8 cellular contexts compared by ENCODE assay signal in the genomic region with DNA sequence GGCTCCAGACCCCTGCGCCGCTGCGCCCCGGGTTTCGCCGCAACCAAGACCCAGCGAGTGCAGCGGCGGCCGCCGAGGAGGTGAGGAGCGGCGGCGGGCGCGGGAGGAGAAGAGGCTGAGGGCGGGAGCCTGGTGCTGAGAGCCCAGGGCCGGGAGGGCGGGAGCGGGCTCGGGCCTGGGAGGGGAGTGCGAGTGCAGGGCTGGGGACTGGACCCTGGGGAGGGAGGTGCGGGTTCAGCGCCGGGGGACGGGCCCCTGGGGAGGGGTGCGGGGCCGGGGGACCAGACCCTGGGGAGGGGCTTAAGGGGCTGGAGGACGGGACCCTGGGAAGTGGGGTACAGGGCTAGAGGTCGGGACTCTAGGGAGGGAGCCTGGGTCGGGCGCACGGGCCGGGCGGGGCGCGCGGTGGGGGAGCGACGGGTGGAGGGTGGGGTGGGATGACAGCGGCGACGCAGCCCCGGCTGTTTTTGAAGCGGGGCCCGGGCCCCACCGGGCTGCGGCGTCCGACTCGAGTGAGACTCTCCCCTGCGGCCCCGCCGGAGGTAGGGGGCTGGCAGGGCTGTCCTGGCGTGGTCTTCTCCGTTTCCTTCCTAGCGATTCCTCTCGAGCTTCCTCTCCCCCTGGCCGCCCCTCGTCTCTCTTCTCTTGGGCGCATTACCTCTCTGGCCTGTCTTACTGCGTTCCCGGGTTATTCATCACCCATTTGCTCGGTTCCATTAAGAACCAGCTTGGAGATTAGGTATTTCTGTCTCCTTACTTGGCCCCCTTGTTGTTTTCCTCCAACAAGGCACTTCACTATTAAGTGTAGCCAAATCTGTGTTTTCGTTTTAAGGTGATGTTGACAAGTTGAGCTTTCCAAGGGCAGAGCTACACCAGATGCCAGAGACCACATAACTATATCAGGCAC. TPM values are rescaled to one million over a fixed set of nuclear protein-coding genes. Genes with fewer than 3 reads are reported as not detected.
DNase-seq lines count a peak whose midpoint lies in the region; ATAC-seq and TF ChIP-seq lines count a peak whose summit lies in the region.

No MANE protein-coding gene starts in this region.

- CTCF ChIA-PET in Caco-2 (lab: Charles Lee) = interaction anchor here (1.0 to 1.3 kb wide), 3 partner anchors 28 to 479 kb away, joined by 3 read pairs; no protein-coding TSS in a partner anchor

- H3K4me1 Mint-ChIP-seq in Caco-2 (ENCODE audit: low read depth, unreplicated experiment) (peaks cover 41% of the 10 kb centered on the region), IgD-negative memory B cell (peaks cover 15 to 33% (median 26%) of the 10 kb centered on the region in 3 donors), neural crest cell (peaks cover 49% of the 10 kb centered on the region)

- H3K4me3 Mint-ChIP-seq in Caco-2 (ENCODE audit: unreplicated experiment) = peak overlapping the region; percentile 100
- peak overlapping the region; percentile 94 to 98 (median 98) for H3K4me3 Mint-ChIP-seq in IgD-negative memory B cell
- peak overlapping the region; percentile 98 for H3K4me3 Mint-ChIP-seq in neural crest cell

- H3K27ac Mint-ChIP-seq in Caco-2 (ENCODE audit: unreplicated experiment) (peak overlapping the region; percentile 97), IgD-negative memory B cell (peak overlapping the region; percentile 93 to 96 (median 96)), neural crest cell (ENCODE audit: unreplicated experiment) (peak overlapping the region; percentile 98)

- POLR2A ChIA-PET in Caco-2 (lab: Charles Lee) = interaction anchor here (0.6 to 1.9 kb wide), 10 partner anchors 9 to 278 kb away, joined by 3 to 20 read pairs (median 3); a partner anchor contains a TSS

- ATAC-seq in GM21515 (IDR thresholded peaks at IDR 0.05; ENCODE audit: unreplicated experiment) = peak; percentile 23
- ATAC-seq in aorta (ENCODE audit: low FRiP score) = peak; percentile 40

- H3K27me3 Mint-ChIP-seq in Caco-2 (ENCODE audit: insufficient read depth, unreplicated experiment) = no peaks in the 10 kb centered on the region
- H3K27me3 Mint-ChIP-seq in IgD-negative memory B cell = no peaks in the 10 kb centered on the region
- H3K27me3 Mint-ChIP-seq in neural crest cell (ENCODE audit: low read depth) = no peaks in the 10 kb centered on the region

- 0 to 1% methylated on average over 46 to 65 of the region's 65 CpGs for WGBS in aorta, 2 donors

- no TSS peak for BruUV-seq in Caco-2 (replicated peaks; lab: Mats Ljungman, UMichigan)

- H3K4me1 ChIP-seq in Caco-2 (peaks cover 44% of the 10 kb centered on the region), aorta (ENCODE audit: control insufficient read depth in 1 of 2, insufficient read depth in 2 of 2, low read length in 2 of 2) (peaks cover 0 to 2% of the 10 kb centered on the region in 2 donors)

- H3K36me3 ChIP-seq in Caco-2 (ENCODE audit: control insufficient read depth, insufficient read depth, low read length) (peaks cover 2% of the 10 kb centered on the region; the same call in 1 of the 2 replicates), aorta (ENCODE audit: control insufficient read depth in 1 of 2, insufficient read depth in 2 of 2, low read length in 1 of 2) (peaks cover 0 to 2% of the 10 kb centered on the region in 2 donors)

- H3K4me3 ChIP-seq in Caco-2 (ENCODE audit: low read depth, low read length) = peak overlapping the region; percentile 65
- H3K4me3 ChIP-seq in aorta (ENCODE audit: low read length in 2 of 2) = peak overlapping the region; percentile 93 to 99

- no peaks in the 10 kb centered on the region for H3K9me3 ChIP-seq in Caco-2
- no peaks in the 10 kb centered on the region for H3K9me3 ChIP-seq in aorta (ENCODE audit: control insufficient read depth, low read length)

- H3K27me3 ChIP-seq in Caco-2 (replicated peaks; ENCODE audit: control insufficient read depth, insufficient read depth, low read length) (no peaks in the 10 kb centered on the region), aorta (ENCODE audit: control insufficient read depth in 1 of 2, insufficient read depth in 2 of 2, low read length in 1 of 2) (no peaks in the 10 kb centered on the region)

- no peaks in the 10 kb centered on the region for H3K9me3 Mint-ChIP-seq in Caco-2 (ENCODE audit: unreplicated experiment)
- H3K9me3 Mint-ChIP-seq in IgD-negative memory B cell = no peaks in the 10 kb centered on the region
- H3K9me3 Mint-ChIP-seq in neural crest cell = no peaks in the 10 kb centered on the region

- H3K36me3 Mint-ChIP-seq in Caco-2 (ENCODE audit: insufficient read depth, unreplicated experiment) = peaks cover 67% of the 10 kb centered on the region
- no peaks in the 10 kb centered on the region for H3K36me3 Mint-ChIP-seq in IgD-negative memory B cell
- H3K36me3 Mint-ChIP-seq in neural crest cell (ENCODE audit: low read depth) = peaks cover 2% of the 10 kb centered on the region

- DNase-seq in Caco-2 = peak in 1 of 2 experiments; percentile 37
- DNase-seq in activated T-cell treated with anti-CD3 and anti-CD28 coated beads, Interleukin-2, amount 50 U/mL, for 48 hours = peak; percentile 53 to 65
- peak; percentile 27 for DNase-seq in fibroblast of peridontal ligament (ENCODE audit: extremely low read depth)
- DNase-seq in neural crest cell (ENCODE audit: low read depth, low spot score) = peak; percentile 3
- DNase-seq in aorta = peak; percentile 55 to 83
- DNase-seq in SKM-1 (lab: John Stamatoyannopoulos, UW; ENCODE audit: unreplicated experiment) = no peak

- intact Hi-C loops in Caco-2 (cut with micrococcal nuclease; ENCODE audit: unreplicated experiment) (loop anchor here (5.0 kb wide), 1 partner anchor 62 kb away; no protein-coding TSS in a partner anchor), aorta (cut with DNase I) (loop anchor here in 1 of 2 donors (2.0 to 5.0 kb wide), 2 partner anchors 46 to 98 kb away; no protein-coding TSS in a partner anchor)

- no peak for TF ChIP-seq CTCF in Caco-2 (IDR thresholded peaks at IDR 0.05; ENCODE audit: insufficient read depth in 1 of 2, low read depth in 1 of 2, low read length in 1 of 2, severe bottlenecking in 1 of 2, unreplicated experiment in 1 of 2)
- TF ChIP-seq CTCF in neural crest cell (conservative IDR thresholded peaks at IDR 0.05) = no peak

- H3K27ac ChIP-seq in aorta (ENCODE audit: low read depth in 1 of 2, low read length in 2 of 2) = no peak overlapping the region

RNA-seq across cellular contexts. Expression of a gene that starts 0.7 kb away (rescaled TPM):
- 122 and 128 TPM in 2 replicates for total RNA-seq in Caco-2 (2022)
- polyA plus RNA-seq in IgD-negative memory B cell = 43.9 TPM
- total RNA-seq in neural crest cell = 115 and 128 TPM in 2 replicates
- total RNA-seq in aorta = 10 to 100 TPM; 33.2 to 49.7 TPM
- 1 to 10 TPM; 5.6 to 5.9 TPM for polyA plus RNA-seq in aorta
